Comparison of ENCODE assay signal across 9 cellular contexts in genomic region chr15:57610130-57610529, GRCh38. TPM values are rescaled to one million over a fixed set of nuclear protein-coding genes. Genes with fewer than 3 reads are reported as not detected.
DNase-seq lines count a peak whose midpoint lies in the region; ATAC-seq and TF ChIP-seq lines count a peak whose summit lies in the region.
"Had no signal": no experiment of that assay in that cellular context is flagged by ENCODE, and none has a peak within 500 bp of the region (broad histone marks: within the 10 kb centered on the region; RNA-seq: fewer than 3 reads in every experiment).

No MANE protein-coding gene starts in this region.

- no peak for TF ChIP-seq POLR2A in testis (IDR thresholded peaks at IDR 0.05)

- WGBS in testis, 2 donors = 34 to 56% methylated on average over 8 of the region's 8 CpGs

- TF ChIP-seq CTCF in astrocyte of the spinal cord (IDR thresholded peaks at IDR 0.05; ENCODE audit: low read depth, low read length) (no peak), testis (IDR thresholded peaks at IDR 0.05) (no peak)

- DNase-seq in HK-2 (ENCODE audit: unreplicated experiment) (peak; percentile 26), astrocyte of the spinal cord (ENCODE audit: low read depth, low spot score) (peak; percentile 76), iris pigment epithelial cell (ENCODE audit: low read depth) (peak; percentile 82), testis (peak; percentile 56), foreskin melanocyte (no peak), middle frontal gyrus (ENCODE audit: extremely low spot score, low spot score) (no peak)

- H3K36me3 ChIP-seq in testis (ENCODE audit: low read depth, missing control alignments) = no peaks in the 10 kb centered on the region

- ATAC-seq in HG03354 (IDR thresholded peaks at IDR 0.05; ENCODE audit: poor library complexity, severe bottlenecking, unreplicated experiment) (no peak), HG02852 (IDR thresholded peaks at IDR 0.05; ENCODE audit: unreplicated experiment) (no peak)

- H3K9me3 ChIP-seq in testis = no peaks in the 10 kb centered on the region

- no peaks in the 10 kb centered on the region for H3K4me1 ChIP-seq in testis

- H3K27ac ChIP-seq in testis = peak overlapping the region in 1 of 2 donors; percentile 50

- H3K4me3 ChIP-seq in astrocyte of the spinal cord (ENCODE audit: low read depth, low read length) (no peak overlapping the region), testis (no peak overlapping the region)

- intact Hi-C loops in testis (cut with DNase I; ENCODE audit: low total_unique reads) = no loop called here

- H3K27me3 ChIP-seq in testis = no peaks in the 10 kb centered on the region

- in situ Hi-C loops in astrocyte of the spinal cord (cut with HindIII; ENCODE audit: low sequenced_read_pairs) = no loop called here

RNA-seq across cellular contexts. Expression of gene MYZAP, which starts 18.4 kb away (rescaled TPM):
- 1 to 10 TPM; 3.3 to 6.8 TPM for total RNA-seq in testis
- 5.6 TPM for polyA plus RNA-seq in testis (ENCODE audit: insufficient read depth, low read depth, low replicate concordance)
- polyA plus RNA-seq: neural cell had no signal

Comparison
In these comparisons a context has a peak if more than half of its experiments do, and no peak if none do; other contexts are left out.
1. DNase-seq: peak in HK-2 (single experiment), astrocyte of the spinal cord (single experiment), iris pigment epithelial cell (single experiment) and testis (single experiment); none in foreskin melanocyte (single experiment) and middle frontal gyrus (single experiment).